In genomic region chr12:63419119-63419518, GRCh38 we compare ENCODE assay signal across 2 cellular contexts.
TF ChIP-seq lines count a peak whose summit lies in the region.

No MANE protein-coding gene starts in this region.

TF ChIP-seq in SK-N-SH, 30 proteins besides CTCF, POLR2A, EP300 and RAD21 (continued from another document):
- no peak for TF ChIP-seq TEAD4 (IDR thresholded peaks at IDR 0.05; ENCODE audit: borderline replicate concordance, insufficient read depth)

TF ChIP-seq in SK-N-SH treated with all-trans-retinoic acid at 6 μM for 48 hours, 23 proteins besides CTCF, POLR2A, EP300 and RAD21 (continued from another document):
- TF ChIP-seq CREB5 (CRISPR knock-in tag; IDR thresholded peaks at IDR 0.05; ENCODE audit: low read depth) (no peak), PATZ1 (CRISPR knock-in tag; IDR thresholded peaks at IDR 0.05; ENCODE audit: borderline replicate concordance) (no peak), POU6F1 (CRISPR knock-in tag; IDR thresholded peaks at IDR 0.05; ENCODE audit: borderline replicate concordance, low read depth) (no peak), ZFP3 (CRISPR knock-in tag; IDR thresholded peaks at IDR 0.05) (no peak), ARNTL (CRISPR knock-in tag; IDR thresholded peaks at IDR 0.05; ENCODE audit: borderline replicate concordance, low read depth) (no peak), TOX (CRISPR knock-in tag; IDR thresholded peaks at IDR 0.05; ENCODE audit: borderline replicate concordance) (no peak), OSR1 (CRISPR knock-in tag; IDR thresholded peaks at IDR 0.05) (no peak), SNAI2 (CRISPR knock-in tag; IDR thresholded peaks at IDR 0.05) (no peak), TSHZ2 (CRISPR knock-in tag; IDR thresholded peaks at IDR 0.05) (no peak), PPARA (CRISPR knock-in tag; IDR thresholded peaks at IDR 0.05; ENCODE audit: borderline replicate concordance) (no peak)
